ENCODE assay signal across 1 cellular context in genomic region chr5:95870105-95870672, GRCh38.
TF ChIP-seq lines count a peak whose summit lies in the region.

No MANE protein-coding gene starts in this region.

TF ChIP-seq in WTC11, 78 proteins besides CTCF, POLR2A, EP300 and RAD21 (continued from another document):
- TF ChIP-seq FOXP4 (CRISPR knock-in tag; IDR thresholded peaks at IDR 0.05) (no peak), CBFB (CRISPR knock-in tag; IDR thresholded peaks at IDR 0.05; ENCODE audit: low read depth) (no peak), ZBTB43 (CRISPR knock-in tag; IDR thresholded peaks at IDR 0.05) (no peak), NFYB (CRISPR knock-in tag; conservative IDR thresholded peaks at IDR 0.05; ENCODE audit: low read depth) (no peak)
TF ChIP-seq in WTC11: peak in this region for 0.
